Comparison of ENCODE assay signal across 18 cellular contexts in genomic region chr6:167720456-167721285, GRCh38.
A peak's percentile ranks its signal among the peaks of the same experiment; 100 is the strongest.
DNase-seq lines count a peak whose midpoint lies in the region; ATAC-seq and TF ChIP-seq lines count a peak whose summit lies in the region.
"Had no signal": no experiment of that assay in that cellular context is flagged by ENCODE, and none has a peak within 500 bp of the region (broad histone marks: within the 10 kb centered on the region; RNA-seq: fewer than 3 reads in every experiment).

No MANE protein-coding gene starts in this region.

- H3K27ac Mint-ChIP-seq in activated CD8-positive, alpha-beta memory T cell treated with anti-CD3 and anti-CD28 coated beads, Interleukin-2, amount 10 ng/mL, durations not matched to agents 7 days and 5 days = no peak overlapping the region
- H3K27ac Mint-ChIP-seq in endodermal cell = no peak overlapping the region
- H3K27ac Mint-ChIP-seq: CD8-positive, alpha-beta T cell had no signal

- TF ChIP-seq CTCF in endodermal cell (conservative IDR thresholded peaks at IDR 0.05) (no peak), thoracic aorta (IDR thresholded peaks at IDR 0.05) (no peak), dorsolateral prefrontal cortex (IDR thresholded peaks at IDR 0.05 in 54 of 56, conservative IDR thresholded peaks at IDR 0.05 in 2 of 56; ENCODE audit: low read depth in 1 of 56, partially characterized antibody in 56 of 56) (no peak)

- H3K9me3 Mint-ChIP-seq in activated CD8-positive, alpha-beta memory T cell treated with anti-CD3 and anti-CD28 coated beads, Interleukin-2, amount 10 ng/mL, durations not matched to agents 7 days and 5 days (ENCODE audit: low read depth) = peaks cover 4% of the 10 kb centered on the region
- peaks cover 5% of the 10 kb centered on the region for H3K9me3 Mint-ChIP-seq in endodermal cell

- H3K9me3 ChIP-seq in endodermal cell (ENCODE audit: control insufficient read depth, low read length) = no peaks in the 10 kb centered on the region
- H3K9me3 ChIP-seq in thoracic aorta = peaks cover 6% of the 10 kb centered on the region
- H3K9me3 ChIP-seq: MG63 had no signal

- no peak overlapping the region for H3K4me3 Mint-ChIP-seq in activated CD8-positive, alpha-beta memory T cell treated with anti-CD3 and anti-CD28 coated beads, Interleukin-2, amount 10 ng/mL, durations not matched to agents 7 days and 5 days
- no peak overlapping the region for H3K4me3 Mint-ChIP-seq in endodermal cell
- H3K4me3 Mint-ChIP-seq: CD8-positive, alpha-beta T cell had no signal

- H3K36me3 ChIP-seq in endodermal cell (ENCODE audit: control insufficient read depth, insufficient read depth, low read length) (no peaks in the 10 kb centered on the region), thoracic aorta (no peaks in the 10 kb centered on the region)
- H3K36me3 ChIP-seq: MG63 had no signal

- H3K27ac ChIP-seq in endodermal cell (ENCODE audit: low read depth, low read length) = no peak overlapping the region
- H3K27ac ChIP-seq in thoracic aorta = no peak overlapping the region
- no peak overlapping the region for H3K27ac ChIP-seq in dorsolateral prefrontal cortex

- no peaks in the 10 kb centered on the region for H3K4me1 Mint-ChIP-seq in activated CD8-positive, alpha-beta memory T cell treated with anti-CD3 and anti-CD28 coated beads, Interleukin-2, amount 10 ng/mL, durations not matched to agents 7 days and 5 days
- H3K4me1 Mint-ChIP-seq in endodermal cell = peaks cover 2% of the 10 kb centered on the region

- 94% methylated on average over 22 to 31 of the region's 31 CpGs for WGBS in endodermal cell (ENCODE audit: insufficient coverage in 1 of 2, insufficient read length in 1 of 2), 2 experiments

- peaks cover 21% of the 10 kb centered on the region for H3K27me3 Mint-ChIP-seq in activated CD8-positive, alpha-beta memory T cell treated with anti-CD3 and anti-CD28 coated beads, Interleukin-2, amount 10 ng/mL, durations not matched to agents 7 days and 5 days
- H3K27me3 Mint-ChIP-seq in endodermal cell (ENCODE audit: insufficient read depth) = peaks cover 3% of the 10 kb centered on the region

- no peaks in the 10 kb centered on the region for H3K36me3 Mint-ChIP-seq in activated CD8-positive, alpha-beta memory T cell treated with anti-CD3 and anti-CD28 coated beads, Interleukin-2, amount 10 ng/mL, durations not matched to agents 7 days and 5 days
- no peaks in the 10 kb centered on the region for H3K36me3 Mint-ChIP-seq in endodermal cell (ENCODE audit: low read depth)
- H3K36me3 Mint-ChIP-seq: CD8-positive, alpha-beta T cell had no signal

- CTCF ChIA-PET in activated CD8-positive, alpha-beta memory T cell treated with anti-CD3 and anti-CD28 coated beads, Interleukin-2, amount 10 ng/mL, durations not matched to agents 7 days and 5 days (lab: Charles Lee) = no interaction called here

- peak; percentile 22 for DNase-seq in activated CD8-positive, alpha-beta memory T cell treated with anti-CD3 and anti-CD28 coated beads, Interleukin-2, amount 50 U/mL, for 48 hours
- no peak for DNase-seq in activated CD8-positive, alpha-beta memory T cell treated with anti-CD3 and anti-CD28 coated beads, Interleukin-2, amount 10 ng/mL, durations not matched to agents 7 days and 5 days
- DNase-seq in endodermal cell (peak; percentile 33), mesenteric fat pad (ENCODE audit: low spot score) (peak; percentile 60), thoracic aorta (ENCODE audit: low spot score) (no peak), NCI-H748 treated with DMSO at 0.1 percent for 48 hours (lab: John Stamatoyannopoulos, UW) (no peak), SIG-M5 treated with dmso at 0.1 percent for 504 hours (lab: John Stamatoyannopoulos, UW; ENCODE audit: unreplicated experiment) (no peak), dorsolateral prefrontal cortex (no peak)
- DNase-seq: AML-193; C1 segment of cervical spinal cord; DND-41; MG63; NCI-H1417 treated with DMSO at 0.1 percent for 48 hours; NCI-H187; NCI-H2107; NK-92 treated with Interleukin-12 subunit alpha and Interleukin-12 subunit beta, amount 100 ng/mL, for 24 hours had no signal

- H3K4me1 ChIP-seq in endodermal cell (ENCODE audit: control insufficient read depth, insufficient read depth, low read length) (no peaks in the 10 kb centered on the region), thoracic aorta (ENCODE audit: control insufficient read depth in 1 of 2, low read depth in 2 of 2) (no peaks in the 10 kb centered on the region)

- H3K4me3 ChIP-seq in endodermal cell (ENCODE audit: low read length) (no peak overlapping the region), thoracic aorta (no peak overlapping the region), dorsolateral prefrontal cortex (no peak overlapping the region)
- H3K4me3 ChIP-seq: GM12878, MG63 had no signal

- no peak overlapping the region for H3K9ac ChIP-seq in endodermal cell (ENCODE audit: extremely low read depth, low read length, poor library complexity, severe bottlenecking)

- peaks cover 3% of the 10 kb centered on the region for H3K27me3 ChIP-seq in endodermal cell (ENCODE audit: control insufficient read depth, insufficient read depth, low read length, poor library complexity, severe bottlenecking)
- no peaks in the 10 kb centered on the region for H3K27me3 ChIP-seq in thoracic aorta (replicated peaks; ENCODE audit: insufficient read depth)
- peaks cover 0 to 5% (median 0%) of the 10 kb centered on the region in 45 donors for H3K27me3 ChIP-seq in dorsolateral prefrontal cortex

- intact Hi-C loops in dorsolateral prefrontal cortex (cut with DNase I) = no loop called here

- ATAC-seq in activated CD8-positive, alpha-beta memory T cell treated with anti-CD3 and anti-CD28 coated beads, Interleukin-2, amount 10 ng/mL, durations not matched to agents 7 days and 5 days = no peak
- peak; percentile 50 for ATAC-seq in thoracic aorta (ENCODE audit: insufficient number of reproducible peaks, low FRiP score, low read depth)
- ATAC-seq: CD8-positive, alpha-beta T cell; GM12878 had no signal

Comparison
In these comparisons a context has a peak if more than half of its experiments do, and no peak if none do; other contexts are left out.
1. DNase-seq: peak in activated CD8-positive, alpha-beta memory T cell treated with anti-CD3 and anti-CD28 coated beads, Interleukin-2, amount 50 U/mL, for 48 hours (single experiment), endodermal cell (single experiment) and mesenteric fat pad (single experiment); none in activated CD8-positive, alpha-beta memory T cell treated with anti-CD3 and anti-CD28 coated beads, Interleukin-2, amount 10 ng/mL, durations not matched to agents 7 days and 5 days (single experiment), thoracic aorta (single experiment), NCI-H748 treated with DMSO at 0.1 percent for 48 hours (single experiment), SIG-M5 treated with dmso at 0.1 percent for 504 hours (single experiment) and dorsolateral prefrontal cortex (0 of 10).